Comparison of ENCODE assay signal across 36 cellular contexts in genomic region chr5:88325868-88326267, GRCh38.
"Had no signal": no experiment of that assay in that cellular context is flagged by ENCODE, and none has a peak within 500 bp of the region (broad histone marks: within the 10 kb centered on the region; RNA-seq: fewer than 3 reads in every experiment).

No MANE protein-coding gene starts in this region.

- H3K27me3 Mint-ChIP-seq: activated B cell treated with CpG ODN at 0.5 μM for 24 hours; activated CD4-positive, alpha-beta memory T cell treated with anti-CD3 and anti-CD28 coated beads for 36 hours; activated CD4-positive, alpha-beta T cell treated with anti-CD3 and anti-CD28 coated beads, Interleukin-2, amount 10 ng/mL, durations not matched to agents 24 days and 14 days; activated naive CD8-positive, alpha-beta T cell treated with anti-CD3 and anti-CD28 coated beads for 36 hours; activated T-helper 17 cell treated with anti-CD3 and anti-CD28 coated beads, Interleukin-2, amount 50 U/mL, for 72 hours had no signal

- H3K4me3 ChIP-seq: adrenal gland, body of pancreas, breast epithelium had no signal

- H3K9me3 ChIP-seq: adrenal gland, body of pancreas, breast epithelium had no signal

- H3K27me3 ChIP-seq: adrenal gland, body of pancreas, brain microvascular endothelial cell, breast epithelium had no signal

- H3K4me3 Mint-ChIP-seq: activated B cell treated with CpG ODN at 0.5 μM for 24 hours; activated CD4-positive, alpha-beta memory T cell treated with anti-CD3 and anti-CD28 coated beads for 36 hours; activated CD4-positive, alpha-beta T cell treated with anti-CD3 and anti-CD28 coated beads, Interleukin-2, amount 10 ng/mL, durations not matched to agents 24 days and 14 days; activated CD8-positive, alpha-beta T cell treated with anti-CD3 and anti-CD28 coated beads for 36 hours; activated naive CD4-positive, alpha-beta T cell treated with anti-CD3 and anti-CD28 coated beads for 36 hours; activated naive CD8-positive, alpha-beta T cell treated with anti-CD3 and anti-CD28 coated beads for 36 hours; activated T-cell treated with anti-CD3 and anti-CD28 coated beads, Interleukin-2, amount 50 U/mL, for 4 hours; activated T-cell treated with anti-CD3 and anti-CD28 coated beads, Interleukin-2, amount 50 U/mL, for 72 hours; activated T-helper 1 cell treated with anti-CD3 and anti-CD28 coated beads, Interleukin-12 subunit alpha, Interleukin-12 subunit beta, Interleukin-2, Interleukin-4 antibody, amounts not matched to agents 30 ng/mL and 10 ng/mL and 1 ng/mL, durations not matched to agents 14 hours and 24 hours and 36 hours; activated T-helper 17 cell treated with anti-CD3 and anti-CD28 coated beads, Interleukin-2, amount 50 U/mL, for 72 hours; T-helper 1 cell treated with Interleukin-12 subunit alpha and Interleukin-12 subunit beta and Interleukin-4 antibody, amounts not matched to agents 30 μg/mL and 1 μg/mL, for 36 hours; T-helper 2 cell treated with Interferon-gamma antibody and Interleukin-4, amounts not matched to agents 5 μg/mL and 100 μg/mL, for 36 hours had no signal

- H3K9me3 Mint-ChIP-seq: activated B cell treated with CpG ODN at 0.5 μM for 24 hours; activated CD4-positive, alpha-beta memory T cell treated with anti-CD3 and anti-CD28 coated beads for 36 hours; activated CD4-positive, alpha-beta T cell treated with anti-CD3 and anti-CD28 coated beads, Interleukin-2, amount 10 ng/mL, durations not matched to agents 24 days and 14 days; activated CD8-positive, alpha-beta T cell treated with anti-CD3 and anti-CD28 coated beads for 36 hours; activated naive CD4-positive, alpha-beta T cell treated with anti-CD3 and anti-CD28 coated beads for 36 hours; activated naive CD4-positive, alpha-beta T cell treated with anti-CD3 and anti-CD28 coated beads, Interleukin-2, amount 50 U/mL, for 72 hours; activated naive CD8-positive, alpha-beta T cell treated with anti-CD3 and anti-CD28 coated beads for 36 hours; activated T-cell treated with anti-CD3 and anti-CD28 coated beads, Interleukin-2, amount 50 U/mL, for 4 hours; activated T-cell treated with anti-CD3 and anti-CD28 coated beads, Interleukin-2, amount 50 U/mL, for 72 hours; activated T-helper 1 cell treated with anti-CD3 and anti-CD28 coated beads, Interleukin-12 subunit alpha, Interleukin-12 subunit beta, Interleukin-2, Interleukin-4 antibody, amounts not matched to agents 30 ng/mL and 10 ng/mL and 1 ng/mL, durations not matched to agents 14 hours and 24 hours and 36 hours; activated T-helper 17 cell treated with anti-CD3 and anti-CD28 coated beads, Interleukin-2, amount 50 U/mL, for 72 hours; T-helper 1 cell treated with Interleukin-12 subunit alpha and Interleukin-12 subunit beta and Interleukin-4 antibody, amounts not matched to agents 30 μg/mL and 1 μg/mL, for 36 hours; T-helper 2 cell treated with Interferon-gamma antibody and Interleukin-4, amounts not matched to agents 5 μg/mL and 100 μg/mL, for 36 hours had no signal

- DNase-seq: activated B cell treated with CpG ODN at 0.5 μM for 24 hours; activated CD4-positive, alpha-beta memory T cell treated with anti-CD3 and anti-CD28 coated beads for 36 hours; activated CD4-positive, alpha-beta T cell treated with anti-CD3 and anti-CD28 coated beads for 4 hours; activated CD4-positive, alpha-beta T cell treated with anti-CD3 and anti-CD28 coated beads, Interleukin-2, amount 10 ng/mL, durations not matched to agents 24 days and 14 days; activated CD4-positive, alpha-beta T cell treated with anti-CD3 and anti-CD28 coated beads, Interleukin-2, amount 50 U/mL, for 1 hour; activated CD4-positive, alpha-beta T cell treated with anti-CD3 and anti-CD28 coated beads, Interleukin-2, amount 50 U/mL, for 4 hours; activated CD4-positive, CD25-positive, alpha-beta regulatory T cell treated with anti-CD3 and anti-CD28 coated beads, Interleukin-2, amount 50 U/mL, for 72 hours; activated CD8-positive, alpha-beta memory T cell treated with anti-CD3 and anti-CD28 coated beads, Interleukin-2, amount 50 U/mL, for 4 hours; activated CD8-positive, alpha-beta T cell treated with anti-CD3 and anti-CD28 coated beads for 36 hours; activated effector memory CD4-positive, alpha-beta T cell treated with anti-CD3 and anti-CD28 coated beads, Interleukin-2, amount 50 U/mL, for 16 hours; activated gamma-delta T cell treated with Interleukin-2 at 50 U/mL for 16 hours; activated naive CD4-positive, alpha-beta T cell; activated naive CD4-positive, alpha-beta T cell treated with anti-CD3 and anti-CD28 coated beads for 36 hours; activated naive CD4-positive, alpha-beta T cell treated with anti-CD3 and anti-CD28 coated beads, Interleukin-2, amount 50 U/mL, for 16 hours; activated naive CD8-positive, alpha-beta T cell treated with anti-CD3 and anti-CD28 coated beads for 36 hours; activated T-cell treated with anti-CD3 and anti-CD28 coated beads for 4 hours; activated T-cell treated with anti-CD3 and anti-CD28 coated beads, Interleukin-2, amount 50 U/mL, for 1 hour; activated T-cell treated with anti-CD3 and anti-CD28 coated beads, Interleukin-2, amount 50 U/mL, for 4 hours; activated T-cell treated with anti-CD3 and anti-CD28 coated beads, Interleukin-2, amount 50 U/mL, for 72 hours; adrenal gland; amniotic stem cell; aorta; body of pancreas; brain microvascular endothelial cell; central memory CD4-positive, alpha-beta T cell; T-helper 2 cell; T-helper 9 cell had no signal

- H3K36me3 ChIP-seq: adrenal gland, brain microvascular endothelial cell, breast epithelium had no signal

- H3K36me3 Mint-ChIP-seq: activated CD4-positive, alpha-beta memory T cell treated with anti-CD3 and anti-CD28 coated beads for 36 hours; activated naive CD4-positive, alpha-beta T cell treated with anti-CD3 and anti-CD28 coated beads, Interleukin-2, amount 50 U/mL, for 72 hours; activated naive CD8-positive, alpha-beta T cell treated with anti-CD3 and anti-CD28 coated beads for 36 hours had no signal

- FAIRE-seq: astrocyte, TTC549 had no signal

- H3K4me1 ChIP-seq: adrenal gland, body of pancreas, breast epithelium had no signal

- ATAC-seq: activated CD8-positive, alpha-beta T cell treated with anti-CD3 and anti-CD28 coated beads for 36 hours; activated naive CD4-positive, alpha-beta T cell treated with anti-CD3 and anti-CD28 coated beads, Interleukin-2, amount 50 U/mL, for 72 hours; activated T-cell treated with anti-CD3 and anti-CD28 coated beads, Interleukin-2, amount 50 U/mL, for 4 hours; activated T-cell treated with anti-CD3 and anti-CD28 coated beads, Interleukin-2, amount 50 U/mL, for 72 hours; activated T-helper 17 cell treated with anti-CD3 and anti-CD28 coated beads, Interleukin-2, amount 50 U/mL, for 72 hours; body of pancreas had no signal

- H3K4me1 Mint-ChIP-seq: activated B cell treated with CpG ODN at 0.5 μM for 24 hours; activated CD4-positive, alpha-beta T cell treated with anti-CD3 and anti-CD28 coated beads, Interleukin-2, amount 10 ng/mL, durations not matched to agents 24 days and 14 days; activated naive CD8-positive, alpha-beta T cell treated with anti-CD3 and anti-CD28 coated beads for 36 hours; activated T-helper 17 cell treated with anti-CD3 and anti-CD28 coated beads, Interleukin-2, amount 50 U/mL, for 72 hours had no signal

- H3K27ac ChIP-seq: adrenal gland, body of pancreas, brain microvascular endothelial cell, breast epithelium, VCaP had no signal

- H3K27ac Mint-ChIP-seq: activated B cell treated with CpG ODN at 0.5 μM for 24 hours; activated CD4-positive, alpha-beta memory T cell treated with anti-CD3 and anti-CD28 coated beads for 36 hours; activated CD4-positive, alpha-beta T cell treated with anti-CD3 and anti-CD28 coated beads, Interleukin-2, amount 10 ng/mL, durations not matched to agents 24 days and 14 days; activated CD8-positive, alpha-beta T cell treated with anti-CD3 and anti-CD28 coated beads for 36 hours; activated naive CD4-positive, alpha-beta T cell treated with anti-CD3 and anti-CD28 coated beads for 36 hours; activated naive CD4-positive, alpha-beta T cell treated with anti-CD3 and anti-CD28 coated beads, Interleukin-2, amount 50 U/mL, for 72 hours; activated naive CD8-positive, alpha-beta T cell treated with anti-CD3 and anti-CD28 coated beads for 36 hours; activated T-cell treated with anti-CD3 and anti-CD28 coated beads, Interleukin-2, amount 50 U/mL, for 72 hours; activated T-helper 1 cell treated with anti-CD3 and anti-CD28 coated beads, Interleukin-12 subunit alpha, Interleukin-12 subunit beta, Interleukin-2, Interleukin-4 antibody, amounts not matched to agents 30 ng/mL and 10 ng/mL and 1 ng/mL, durations not matched to agents 14 hours and 24 hours and 36 hours; activated T-helper 17 cell treated with anti-CD3 and anti-CD28 coated beads, Interleukin-2, amount 50 U/mL, for 72 hours; T-helper 1 cell treated with Interleukin-12 subunit alpha and Interleukin-12 subunit beta and Interleukin-4 antibody, amounts not matched to agents 30 μg/mL and 1 μg/mL, for 36 hours; T-helper 2 cell treated with Interferon-gamma antibody and Interleukin-4, amounts not matched to agents 5 μg/mL and 100 μg/mL, for 36 hours had no signal
